In genomic region chr15:64561997-64562396, GRCh38 we compare ENCODE assay signal across 2 cellular contexts.
TF ChIP-seq lines count a peak whose summit lies in the region.

No MANE protein-coding gene starts in this region.

TF ChIP-seq in Ishikawa, 13 proteins besides CTCF, POLR2A, EP300 and RAD21 (continued from another document):
- TF ChIP-seq REST (IDR thresholded peaks at IDR 0.05; ENCODE audit: low read depth) (no peak), YY1 (IDR thresholded peaks at IDR 0.05; ENCODE audit: low read depth) (no peak)

TF ChIP-seq in GM12878, 131 proteins besides CTCF, POLR2A, EP300 and RAD21 (continued from another document):
- no peak for TF ChIP-seq USF2 (IDR thresholded peaks at IDR 0.05; ENCODE audit: borderline replicate concordance, low read depth, low read length)
